1 cellular context compared by ENCODE assay signal in genomic region chr10:88066319-88066718, GRCh38.
TF ChIP-seq lines count a peak whose summit lies in the region.

No MANE protein-coding gene starts in this region.

TF ChIP-seq in GM23338, 12 proteins besides CTCF, POLR2A, EP300 and RAD21 (continued from another document):
- no peak for TF ChIP-seq ZNF462 (CRISPR knock-in tag; IDR thresholded peaks at IDR 0.05)
- TF ChIP-seq EZH2 (IDR thresholded peaks at IDR 0.05; ENCODE audit: low read depth, unreplicated experiment), result no peak
- TF ChIP-seq REST (IDR thresholded peaks at IDR 0.05; ENCODE audit: unreplicated experiment), result no peak
- TF ChIP-seq CREB1 (CRISPR knock-in tag; IDR thresholded peaks at IDR 0.05; ENCODE audit: low read depth), result no peak
